11 cellular contexts compared by ENCODE assay signal in genomic region chr16:57304169-57305061, GRCh38. TPM values are rescaled to one million over a fixed set of nuclear protein-coding genes. Genes with fewer than 3 reads are reported as not detected.
DNase-seq lines count a peak whose midpoint lies in the region; ATAC-seq and TF ChIP-seq lines count a peak whose summit lies in the region.
"Had no signal": no experiment of that assay in that cellular context is flagged by ENCODE, and none has a peak within 500 bp of the region (broad histone marks: within the 10 kb centered on the region; RNA-seq: fewer than 3 reads in every experiment).

No MANE protein-coding gene starts in this region.

- no peak overlapping the region for H2AK5ac ChIP-seq in mesendoderm (ENCODE audit: low read length)

- no peak overlapping the region for H3K4ac ChIP-seq in mesendoderm (ENCODE audit: low read depth, low read length)

- H2BK5ac ChIP-seq in mesendoderm (ENCODE audit: low read length), result no peak overlapping the region

- H3K56ac ChIP-seq in mesendoderm (ENCODE audit: low read length), result no peak overlapping the region

- no peak overlapping the region for H4K5ac ChIP-seq in mesendoderm (ENCODE audit: low read length)

- H3K79me2 ChIP-seq in mesendoderm (ENCODE audit: control insufficient read depth, insufficient read depth, low read length), result no peaks in the 10 kb centered on the region

- CTCF ChIA-PET in HEK293T (lab: Yijun Ruan, JAX), result no interaction called here

- H3K18ac ChIP-seq in mesendoderm (ENCODE audit: low read length), result no peak overlapping the region

- H3K27me3 ChIP-seq in mesendoderm (ENCODE audit: insufficient read depth, low read length, poor library complexity), result no peaks in the 10 kb centered on the region

- peak overlapping the region; percentile 93 to 98 for H3K27ac ChIP-seq in coronary artery
- H3K27ac ChIP-seq in mesendoderm (ENCODE audit: low read depth, low read length), result no peak overlapping the region

- no peaks in the 10 kb centered on the region for H3K79me1 ChIP-seq in mesendoderm (ENCODE audit: low read length)

- H3K4me1 ChIP-seq in mesendoderm (ENCODE audit: control insufficient read depth, low read depth, low read length), result no peaks in the 10 kb centered on the region

- no peak overlapping the region for H2BK120ac ChIP-seq in mesendoderm (ENCODE audit: low read depth, low read length)

- ATAC-seq in HG03097 (IDR thresholded peaks at IDR 0.05; ENCODE audit: low FRiP score, unreplicated experiment) (no peak), GM18511 (IDR thresholded peaks at IDR 0.05; ENCODE audit: unreplicated experiment) (no peak)

- H2BK15ac ChIP-seq in mesendoderm (replicated peaks; ENCODE audit: low read depth), result no peak overlapping the region

- WGBS in mesendoderm (ENCODE audit: extremely low coverage, insufficient coverage, low lambda C conversion rate), result no CpG with 5 or more reads among the region's 16 CpGs

- H3K36me3 ChIP-seq in mesendoderm (ENCODE audit: control insufficient read depth, insufficient read depth, low read length), result no peaks in the 10 kb centered on the region

- DNase-seq in A172 (ENCODE audit: low spot score), result peak; percentile 91
- DNase-seq in HK-2 (ENCODE audit: unreplicated experiment), result peak; percentile 86
- peak; percentile 94 for DNase-seq in coronary artery (ENCODE audit: low spot score)
- peak; percentile 50 for DNase-seq in mesendoderm
- no peak for DNase-seq in NCI-H1930 (lab: John Stamatoyannopoulos, UW)
- no peak for DNase-seq in HEK293T (ENCODE audit: extremely low spot score)
- DNase-seq: activated CD8-positive, alpha-beta memory T cell treated with anti-CD3 and anti-CD28 coated beads, Interleukin-2, amount 50 U/mL, for 4 hours; NCI-H2171 had no signal

- no peak overlapping the region for H3K4me2 ChIP-seq in mesendoderm (ENCODE audit: low read length)

- peak overlapping the region; percentile 12 for H3K4me3 ChIP-seq in coronary artery
- H3K4me3 ChIP-seq in mesendoderm (ENCODE audit: low read length), result no peak overlapping the region

- H3K9ac ChIP-seq in mesendoderm (ENCODE audit: low read length), result no peak overlapping the region

- TF ChIP-seq CTCF in coronary artery (IDR thresholded peaks at IDR 0.05), result no peak

- H3K23ac ChIP-seq in mesendoderm (ENCODE audit: low read length), result no peak overlapping the region

- POLR2A ChIA-PET in HEK293T (lab: Yijun Ruan, JAX), result interaction anchor here (0.7 to 1.0 kb wide), 2 partner anchors 113 to 242 kb away, joined by 3 to 4 read pairs; no protein-coding TSS in a partner anchor

- no peak overlapping the region for H4K8ac ChIP-seq in mesendoderm (ENCODE audit: low read depth, low read length)

TF ChIP-seq in HEK293T, 16 proteins besides CTCF, POLR2A, EP300 and RAD21:
- TF ChIP-seq BHLHE40 (IDR thresholded peaks at IDR 0.05; ENCODE audit: borderline replicate concordance), result no peak
- TF ChIP-seq FOXA1 (IDR thresholded peaks at IDR 0.05), result no peak
- TF ChIP-seq L3MBTL2 (conservative IDR thresholded peaks at IDR 0.05), result no peak
- no peak for TF ChIP-seq TARDBP (IDR thresholded peaks at IDR 0.05)

RNA-seq across cellular contexts. Expression of gene PLLP, which starts 19.9 kb away (rescaled TPM):
- total RNA-seq in A172 (2014; rRNA removed; shearing (Covaris generic)), result 0.55 TPM in 1 of 2 replicates, not detected in the other
- polyA plus RNA-seq in mesendoderm (2013, experiment 1 of 2), result 0.97 TPM
- 0.91 TPM for polyA plus RNA-seq in mesendoderm (2013, experiment 2 of 2)

RNA-seq across cellular contexts. Expression of gene CCL22, which starts 54.2 kb away (rescaled TPM):
- not detected in 2 replicates for total RNA-seq in A172 (2014; rRNA removed; shearing (Covaris generic))
- polyA plus RNA-seq in mesendoderm (2013, experiment 1 of 2), result 0.03 TPM
- polyA plus RNA-seq in mesendoderm (2013, experiment 2 of 2), result 0.01 TPM
- total RNA-seq: H7 had no signal

RNA-seq across cellular contexts. Expression of gene ARL2BP, which starts 59.4 kb away (rescaled TPM):
- total RNA-seq in A172 (2014; rRNA removed; shearing (Covaris generic)), result 165 and 172 TPM in 2 replicates
- 16.7 TPM for polyA plus RNA-seq in mesendoderm (2013, experiment 1 of 2)
- polyA plus RNA-seq in mesendoderm (2013, experiment 2 of 2), result 16.9 TPM

Comparison
In these comparisons a context has a peak if more than half of its experiments do, and no peak if none do; other contexts are left out.
1. DNase-seq: peak in A172 (single experiment), HK-2 (single experiment), coronary artery (single experiment) and mesendoderm (single experiment); none in NCI-H1930 (0 of 2) and HEK293T (single experiment).